14 cellular contexts compared by ENCODE assay signal in the genomic region with DNA sequence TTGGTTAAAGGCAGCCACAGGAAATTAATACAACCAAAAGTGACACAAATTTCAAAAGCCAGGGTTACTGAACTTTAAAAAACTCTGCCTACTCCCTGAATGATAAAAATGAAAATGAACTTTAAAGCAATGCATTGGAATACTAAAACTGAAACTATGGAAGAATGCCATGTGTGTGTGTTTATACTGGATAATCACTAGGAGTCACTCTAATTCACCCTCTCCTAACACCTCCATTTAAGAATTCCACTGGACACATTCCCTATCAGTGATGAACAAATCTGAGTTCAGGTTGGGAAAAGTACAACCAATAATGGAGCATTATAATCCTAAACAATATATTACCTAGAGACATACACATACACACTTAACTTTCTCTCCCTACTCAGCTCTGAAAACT. TPM values are rescaled to one million over a fixed set of nuclear protein-coding genes. Genes with fewer than 3 reads are reported as not detected.
DNase-seq lines count a peak whose midpoint lies in the region; ATAC-seq and TF ChIP-seq lines count a peak whose summit lies in the region.
"Had no signal": no experiment of that assay in that cellular context is flagged by ENCODE, and none has a peak within 500 bp of the region (broad histone marks: within the 10 kb centered on the region; RNA-seq: fewer than 3 reads in every experiment).

No MANE protein-coding gene starts in this region.

- H3K27me3 ChIP-seq in liver (ENCODE audit: control insufficient read depth in 4 of 4, insufficient read depth in 4 of 4, low read length in 3 of 4): no peaks in the 10 kb centered on the region
- H3K27me3 ChIP-seq: ovary had no signal

- no peaks in the 10 kb centered on the region for H3K9me3 ChIP-seq in liver (ENCODE audit: control insufficient read depth in 4 of 4, low read length in 3 of 4)
- H3K9me3 ChIP-seq: ovary had no signal

- H3K36me3 Mint-ChIP-seq in HFFc6 (ENCODE audit: low read depth) (peaks cover 28% of the 10 kb centered on the region; the same call in 1 of the 2 replicates), chondrocyte (ENCODE audit: low read depth) (peaks cover 29% of the 10 kb centered on the region)
- peaks cover 36% of the 10 kb centered on the region for H3K36me3 Mint-ChIP-seq in activated T-helper 1 cell treated with anti-CD3 and anti-CD28 coated beads, Interleukin-12 subunit alpha, Interleukin-12 subunit beta, Interleukin-2, Interleukin-4 antibody, amounts not matched to agents 30 ng/mL and 10 ng/mL and 1 ng/mL, durations not matched to agents 14 hours and 24 hours and 36 hours (ENCODE audit: low read depth)

- peak; percentile 30; the same call in 1 of the 2 replicates for TF ChIP-seq CTCF in HFFc6 (IDR thresholded peaks at IDR 0.05)
- peak; percentile 56 for TF ChIP-seq CTCF in chondrocyte (IDR thresholded peaks at IDR 0.05)
- TF ChIP-seq CTCF in liver (IDR thresholded peaks at IDR 0.05; ENCODE audit: low read depth, low read length, missing input control): no peak

- H3K4me1 Mint-ChIP-seq in HFFc6 (ENCODE audit: low read depth): peaks cover 15% of the 10 kb centered on the region
- peaks cover 5% of the 10 kb centered on the region for H3K4me1 Mint-ChIP-seq in chondrocyte (ENCODE audit: low read depth)
- H3K4me1 Mint-ChIP-seq in activated T-helper 1 cell treated with anti-CD3 and anti-CD28 coated beads, Interleukin-12 subunit alpha, Interleukin-12 subunit beta, Interleukin-2, Interleukin-4 antibody, amounts not matched to agents 30 ng/mL and 10 ng/mL and 1 ng/mL, durations not matched to agents 14 hours and 24 hours and 36 hours (ENCODE audit: low read depth): peaks cover 6% of the 10 kb centered on the region
- H3K4me1 Mint-ChIP-seq: CD14-positive monocyte had no signal

- H3K4me3 Mint-ChIP-seq in HFFc6 (no peak overlapping the region), chondrocyte (ENCODE audit: unreplicated experiment) (no peak overlapping the region)
- H3K4me3 Mint-ChIP-seq in activated T-helper 1 cell treated with anti-CD3 and anti-CD28 coated beads, Interleukin-12 subunit alpha, Interleukin-12 subunit beta, Interleukin-2, Interleukin-4 antibody, amounts not matched to agents 30 ng/mL and 10 ng/mL and 1 ng/mL, durations not matched to agents 14 hours and 24 hours and 36 hours: no peak overlapping the region
- H3K4me3 Mint-ChIP-seq: activated T-cell treated with anti-CD3 and anti-CD28 coated beads, Interleukin-2, amount 50 U/mL, for 4 hours; CD14-positive monocyte had no signal

- H3K9me3 Mint-ChIP-seq in HFFc6 (no peaks in the 10 kb centered on the region), chondrocyte (ENCODE audit: low read depth) (no peaks in the 10 kb centered on the region)
- H3K9me3 Mint-ChIP-seq in activated T-helper 1 cell treated with anti-CD3 and anti-CD28 coated beads, Interleukin-12 subunit alpha, Interleukin-12 subunit beta, Interleukin-2, Interleukin-4 antibody, amounts not matched to agents 30 ng/mL and 10 ng/mL and 1 ng/mL, durations not matched to agents 14 hours and 24 hours and 36 hours: no peaks in the 10 kb centered on the region
- H3K9me3 Mint-ChIP-seq: activated T-cell treated with anti-CD3 and anti-CD28 coated beads, Interleukin-2, amount 50 U/mL, for 4 hours; CD14-positive monocyte had no signal

- ATAC-seq in GM18907 (IDR thresholded peaks at IDR 0.05; ENCODE audit: unreplicated experiment): no peak
- ATAC-seq in HG03175 (IDR thresholded peaks at IDR 0.05; ENCODE audit: unreplicated experiment): no peak
- ATAC-seq: activated T-cell treated with anti-CD3 and anti-CD28 coated beads, Interleukin-2, amount 50 U/mL, for 4 hours had no signal

- peak; percentile 36 to 41 for TF ChIP-seq RAD21 in liver (IDR thresholded peaks at IDR 0.05)

- H3K36me3 ChIP-seq in liver (ENCODE audit: control insufficient read depth in 4 of 4, insufficient read depth in 3 of 4, low read depth in 1 of 4, low read length in 3 of 4): peaks cover 3 to 39% (median 23%) of the 10 kb centered on the region in 4 donors
- H3K36me3 ChIP-seq: ovary had no signal

- no peak overlapping the region for H3K27ac ChIP-seq in liver (ENCODE audit: low read depth in 1 of 2, low read length in 2 of 2)
- H3K27ac ChIP-seq: ovary had no signal

- DNase-seq in AG08395 (ENCODE audit: low spot score): peak; percentile 30
- peak; percentile 11 for DNase-seq in HFFc6
- DNase-seq in chondrocyte (ENCODE audit: low spot score): no peak
- no peak for DNase-seq in MV-4-11 (lab: John Stamatoyannopoulos, UW)
- no peak for DNase-seq in activated T-helper 1 cell treated with anti-CD3 and anti-CD28 coated beads, Interleukin-12 subunit alpha, Interleukin-12 subunit beta, Interleukin-2, Interleukin-4 antibody, amounts not matched to agents 30 ng/mL and 10 ng/mL and 1 ng/mL, durations not matched to agents 14 hours and 24 hours and 36 hours (ENCODE audit: low spot score)
- DNase-seq: activated T-cell treated with anti-CD3 and anti-CD28 coated beads, Interleukin-2, amount 50 U/mL, for 4 hours; DMS79 treated with DMSO at 0.1 percent for 48 hours; NCI-H187 treated with DMSO at 0.1 percent for 48 hours; NCI-H510A treated with DMSO at 0.1 percent for 48 hours; ovary had no signal

- H3K27ac Mint-ChIP-seq in HFFc6 (peak overlapping the region; percentile 34), chondrocyte (ENCODE audit: unreplicated experiment) (no peak overlapping the region)
- H3K27ac Mint-ChIP-seq in activated T-helper 1 cell treated with anti-CD3 and anti-CD28 coated beads, Interleukin-12 subunit alpha, Interleukin-12 subunit beta, Interleukin-2, Interleukin-4 antibody, amounts not matched to agents 30 ng/mL and 10 ng/mL and 1 ng/mL, durations not matched to agents 14 hours and 24 hours and 36 hours: no peak overlapping the region

- H3K9ac ChIP-seq in liver (ENCODE audit: low read depth in 1 of 2, low read length in 2 of 2): no peak overlapping the region

- H3K27me3 Mint-ChIP-seq in HFFc6 (ENCODE audit: insufficient read depth) (peaks cover 2% of the 10 kb centered on the region), chondrocyte (ENCODE audit: low read depth) (no peaks in the 10 kb centered on the region)
- H3K27me3 Mint-ChIP-seq in activated T-helper 1 cell treated with anti-CD3 and anti-CD28 coated beads, Interleukin-12 subunit alpha, Interleukin-12 subunit beta, Interleukin-2, Interleukin-4 antibody, amounts not matched to agents 30 ng/mL and 10 ng/mL and 1 ng/mL, durations not matched to agents 14 hours and 24 hours and 36 hours (ENCODE audit: insufficient read depth): no peaks in the 10 kb centered on the region

- peaks cover 0 to 3% (median 0%) of the 10 kb centered on the region in 4 donors for H3K4me1 ChIP-seq in liver (ENCODE audit: control insufficient read depth in 4 of 4, insufficient read depth in 4 of 4, low read length in 3 of 4)

- intact Hi-C loops in activated T-helper 1 cell treated with anti-CD3 and anti-CD28 coated beads, Interleukin-12 subunit alpha, Interleukin-12 subunit beta, Interleukin-2, Interleukin-4 antibody, amounts not matched to agents 30 ng/mL and 10 ng/mL and 1 ng/mL, durations not matched to agents 14 hours and 24 hours and 36 hours (cut with micrococcal nuclease): no loop called here

- H3K4me3 ChIP-seq in liver (ENCODE audit: low read depth in 1 of 3, low read length in 3 of 3): no peak overlapping the region
- H3K4me3 ChIP-seq: ovary had no signal

TF ChIP-seq in liver, 16 proteins besides CTCF, POLR2A, EP300 and RAD21 (continues in another document):
- TF ChIP-seq HNF4A (conservative IDR thresholded peaks at IDR 0.05) (no peak), NR2F2 (IDR thresholded peaks at IDR 0.05) (no peak), HNF4G (IDR thresholded peaks at IDR 0.05) (no peak)
- TF ChIP-seq, protein P1, sequence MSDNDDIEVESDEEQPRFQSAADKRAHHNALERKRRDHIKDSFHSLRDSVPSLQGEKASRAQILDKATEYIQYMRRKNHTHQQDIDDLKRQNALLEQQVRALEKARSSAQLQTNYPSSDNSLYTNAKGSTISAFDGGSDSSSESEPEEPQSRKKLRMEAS (IDR thresholded peaks at IDR 0.05): no peak

RNA-seq across cellular contexts. Expression of a gene that starts 27.5 kb away (rescaled TPM):
- 10 to 100 TPM in 1 of 6 experiments, 1 to 10 TPM in 5; 8.0 to 11.2 (median 8.6) TPM for total RNA-seq in HFFc6 (2021; fragmentation: NEBNext Ultra II Directional; extraction: Animal tissue kit (Norgen Biotek cat#: 25700))
- 9.3 to 22.0 TPM (median 21.2 TPM) in 3 replicates for total RNA-seq in chondrocyte
- 10 to 100 TPM; 13.4 to 18.9 TPM for total RNA-seq in liver
- 10 to 100 TPM; 89.6 to 90.1 TPM for polyA plus RNA-seq in liver
- 2.3 TPM in 2 replicates for total RNA-seq in activated T-helper 1 cell treated with anti-CD3 and anti-CD28 coated beads, Interleukin-12 subunit alpha, Interleukin-12 subunit beta, Interleukin-2, Interleukin-4 antibody, amounts not matched to agents 30 ng/mL and 10 ng/mL and 1 ng/mL, durations not matched to agents 14 hours and 24 hours and 36 hours

RNA-seq across cellular contexts. Expression of a gene that starts 29.4 kb away (rescaled TPM):
- total RNA-seq in HFFc6 (2021; fragmentation: NEBNext Ultra II Directional; extraction: Animal tissue kit (Norgen Biotek cat#: 25700)): 100 to 1,000 TPM in 5 of 6 experiments, 10 to 100 TPM in 1; 96.9 to 116 (median 109) TPM
- total RNA-seq in chondrocyte: 111 to 137 TPM (median 136 TPM) in 3 replicates
- 10 to 100 TPM; 24.5 to 33.6 TPM for total RNA-seq in liver
- polyA plus RNA-seq in liver: 1 to 10 TPM; 5.9 to 7.9 TPM
- 35.6 and 37.0 TPM in 2 replicates for total RNA-seq in activated T-helper 1 cell treated with anti-CD3 and anti-CD28 coated beads, Interleukin-12 subunit alpha, Interleukin-12 subunit beta, Interleukin-2, Interleukin-4 antibody, amounts not matched to agents 30 ng/mL and 10 ng/mL and 1 ng/mL, durations not matched to agents 14 hours and 24 hours and 36 hours

RNA-seq across cellular contexts. Expression of a gene that starts 39.6 kb away (rescaled TPM):
- total RNA-seq in HFFc6 (2021; fragmentation: NEBNext Ultra II Directional; extraction: Animal tissue kit (Norgen Biotek cat#: 25700)): 100 to 1,000 TPM; 114 to 144 (median 133) TPM
- total RNA-seq in chondrocyte (88.0 to 88.5 TPM (median 88.5 TPM) in 3 replicates), liver (10 to 100 TPM; 29.7 to 31.0 TPM)
- polyA plus RNA-seq in liver: 10 to 100 TPM; 31.9 to 49.3 TPM
- total RNA-seq in activated T-helper 1 cell treated with anti-CD3 and anti-CD28 coated beads, Interleukin-12 subunit alpha, Interleukin-12 subunit beta, Interleukin-2, Interleukin-4 antibody, amounts not matched to agents 30 ng/mL and 10 ng/mL and 1 ng/mL, durations not matched to agents 14 hours and 24 hours and 36 hours: 52.1 and 54.7 TPM in 2 replicates

Comparison
In these comparisons a context has a peak if more than half of its experiments do, and no peak if none do; other contexts are left out.
1. DNase-seq: peak in AG08395 (single experiment) and HFFc6 (single experiment); none in chondrocyte (single experiment), MV-4-11 (single experiment) and activated T-helper 1 cell treated with anti-CD3 and anti-CD28 coated beads, Interleukin-12 subunit alpha, Interleukin-12 subunit beta, Interleukin-2, Interleukin-4 antibody, amounts not matched to agents 30 ng/mL and 10 ng/mL and 1 ng/mL, durations not matched to agents 14 hours and 24 hours and 36 hours (single experiment).